Comparison of ENCODE assay signal across 28 cellular contexts in genomic region chr10:62543981-62544380, GRCh38.
"Had no signal": no experiment of that assay in that cellular context is flagged by ENCODE, and none has a peak within 500 bp of the region (broad histone marks: within the 10 kb centered on the region; RNA-seq: fewer than 3 reads in every experiment).

No MANE protein-coding gene starts in this region.

- H3K79me2 ChIP-seq: parathyroid adenoma had no signal

- H3K4me1 ChIP-seq: colonic mucosa, gastrocnemius medialis, parathyroid adenoma, right lobe of liver, uterus had no signal

- H3K9ac ChIP-seq: parathyroid adenoma had no signal

- DNase-seq: colonic mucosa; effector CD8-positive, alpha-beta T cell; endodermal cell; foreskin fibroblast; gastrocnemius medialis; heart left ventricle; hippocampal formation; islet precursor cell; kidney glomerular epithelial cell; left colon; left ventricle myocardium superior; lower lobe of right lung; natural killer cell; right lobe of liver; small intestine; stimulated activated CD4-positive, alpha-beta T cell treated with anti-CD3 and anti-CD28 coated beads, Interleukin-12 subunit alpha, Interleukin-12 subunit beta, amount 100 ng/mL, for 4 hours; stimulated activated CD4-positive, alpha-beta T cell treated with anti-CD3 and anti-CD28 coated beads, Interleukin-1b, Interleukin-23, amount 100 ng/mL, for 48 hours; stimulated activated CD4-positive, alpha-beta T cell treated with anti-CD3 and anti-CD28 coated beads, Interleukin-4, amount 100 ng/mL, for 1 hour; stimulated activated CD8-positive, alpha-beta memory T cell treated with anti-CD3 and anti-CD28 coated beads, Interleukin-4, amount 100 ng/mL, for 48 hours; stimulated activated naive CD4-positive, alpha-beta T cell; stimulated activated naive CD8-positive, alpha-beta T cell treated with anti-CD3 and anti-CD28 coated beads, Interleukin-15, amount 100 ng/mL, for 72 hours; transverse colon; upper lobe of right lung; uterus had no signal

- H3K36me3 ChIP-seq: colonic mucosa, gastrocnemius medialis, heart left ventricle, lower lobe of right lung, neutrophil, right lobe of liver, suprapubic skin, transverse colon, upper lobe of right lung, uterus had no signal

- H3K27me3 ChIP-seq: colonic mucosa, gastrocnemius medialis, heart left ventricle, neutrophil, right lobe of liver, suprapubic skin, transverse colon, upper lobe of right lung, uterus had no signal

- H3K27ac ChIP-seq: colonic mucosa, epithelial cell of prostate, gastrocnemius medialis, lower lobe of right lung, neutrophil, parathyroid adenoma, transverse colon, upper lobe of right lung, uterus had no signal

- H3K9me3 ChIP-seq: colonic mucosa, gastrocnemius medialis, heart left ventricle, lower lobe of right lung, neutrophil, right lobe of liver, suprapubic skin, transverse colon, upper lobe of right lung, uterus had no signal

- H3K4me3 ChIP-seq: colonic mucosa, gastrocnemius medialis, heart left ventricle, lower lobe of right lung, right lobe of liver, suprapubic skin, transverse colon, upper lobe of right lung, uterus had no signal

- H2AFZ ChIP-seq: parathyroid adenoma had no signal
